Comparison of ENCODE assay signal across 30 cellular contexts in genomic region chr16:52469091-52469490, GRCh38.
"Had no signal": no experiment of that assay in that cellular context is flagged by ENCODE, and none has a peak within 500 bp of the region (broad histone marks: within the 10 kb centered on the region; RNA-seq: fewer than 3 reads in every experiment).

No MANE protein-coding gene starts in this region.

- DNase-seq: activated B cell treated with CpG ODN at 0.5 μM for 24 hours; activated CD4-positive, alpha-beta T cell treated with anti-CD3 and anti-CD28 coated beads for 48 hours; activated CD4-positive, alpha-beta T cell treated with anti-CD3 and anti-CD28 coated beads, Interleukin-2, amount 50 U/mL, for 1 hour; activated CD4-positive, alpha-beta T cell treated with anti-CD3 and anti-CD28 coated beads, Interleukin-2, amount 50 U/mL, for 48 hours; activated CD8-positive, alpha-beta memory T cell treated with anti-CD3 and anti-CD28 coated beads for 24 hours; activated CD8-positive, alpha-beta T cell treated with anti-CD3 and anti-CD28 coated beads for 36 hours; activated effector memory CD4-positive, alpha-beta T cell treated with Interleukin-2 at 50 U/mL for 16 hours; activated naive CD4-positive, alpha-beta T cell treated with anti-CD3 and anti-CD28 coated beads for 36 hours; activated naive CD8-positive, alpha-beta T cell treated with anti-CD3 and anti-CD28 coated beads for 36 hours; activated naive CD8-positive, alpha-beta T cell treated with anti-CD3 and anti-CD28 coated beads, Interleukin-2, amount 50 U/mL, for 24 hours; activated T-cell treated with anti-CD3 and anti-CD28 coated beads, Interleukin-2, amount 50 U/mL, for 4 hours; adrenal gland; amygdala; aorta; body of pancreas; caudate nucleus; cortex of kidney; dermis blood vessel endothelial cell; effector CD4-positive, alpha-beta T cell; effector memory CD8-positive, alpha-beta T cell; esophagus squamous epithelium; foreskin melanocyte; heart right ventricle; T1000; WERI-Rb-1 had no signal

- H3K27ac Mint-ChIP-seq: activated B cell treated with CpG ODN at 0.5 μM for 24 hours; activated CD8-positive, alpha-beta T cell treated with anti-CD3 and anti-CD28 coated beads for 36 hours; activated naive CD4-positive, alpha-beta T cell treated with anti-CD3 and anti-CD28 coated beads for 36 hours; activated naive CD4-positive, alpha-beta T cell treated with anti-CD3 and anti-CD28 coated beads, Interleukin-2, amount 50 U/mL, for 24 hours; activated naive CD8-positive, alpha-beta T cell treated with anti-CD3 and anti-CD28 coated beads for 36 hours; activated naive CD8-positive, alpha-beta T cell treated with anti-CD3 and anti-CD28 coated beads, Interleukin-2, amount 50 U/mL, for 24 hours; activated T-helper 17 cell treated with anti-CD3 and anti-CD28 coated beads, Interleukin-2, amount 50 U/mL, for 72 hours; effector memory CD8-positive, alpha-beta T cell; T-helper 2 cell treated with Interferon-gamma antibody and Interleukin-4, amounts not matched to agents 5 μg/mL and 100 μg/mL, for 36 hours had no signal

- H3K4me1 Mint-ChIP-seq: activated B cell treated with CpG ODN at 0.5 μM for 24 hours; activated naive CD4-positive, alpha-beta T cell treated with anti-CD3 and anti-CD28 coated beads, Interleukin-2, amount 50 U/mL, for 24 hours; activated naive CD8-positive, alpha-beta T cell treated with anti-CD3 and anti-CD28 coated beads for 36 hours; activated naive CD8-positive, alpha-beta T cell treated with anti-CD3 and anti-CD28 coated beads, Interleukin-2, amount 50 U/mL, for 24 hours; activated T-helper 17 cell treated with anti-CD3 and anti-CD28 coated beads, Interleukin-2, amount 50 U/mL, for 72 hours had no signal

- H3K4me3 ChIP-seq: adrenal gland, body of pancreas, esophagus squamous epithelium, gastroesophageal sphincter, heart right ventricle, hepatocyte had no signal

- H3K36me3 ChIP-seq: adrenal gland, esophagus squamous epithelium, gastroesophageal sphincter, heart right ventricle, WERI-Rb-1 had no signal

- H3K4me1 ChIP-seq: adrenal gland, esophagus squamous epithelium, gastroesophageal sphincter, heart right ventricle had no signal

- H3K9me3 Mint-ChIP-seq: activated B cell treated with CpG ODN at 0.5 μM for 24 hours; activated naive CD4-positive, alpha-beta T cell treated with anti-CD3 and anti-CD28 coated beads, Interleukin-2, amount 50 U/mL, for 24 hours had no signal

- H3K9me3 ChIP-seq: adrenal gland, body of pancreas, esophagus squamous epithelium, gastroesophageal sphincter had no signal

- H3K27me3 ChIP-seq: adrenal gland, body of pancreas, esophagus squamous epithelium, gastroesophageal sphincter, heart right ventricle, hepatocyte had no signal

- H3K27me3 Mint-ChIP-seq: activated B cell treated with CpG ODN at 0.5 μM for 24 hours; activated CD8-positive, alpha-beta T cell treated with anti-CD3 and anti-CD28 coated beads for 36 hours; activated naive CD4-positive, alpha-beta T cell treated with anti-CD3 and anti-CD28 coated beads, Interleukin-2, amount 50 U/mL, for 24 hours; activated naive CD8-positive, alpha-beta T cell treated with anti-CD3 and anti-CD28 coated beads for 36 hours; activated naive CD8-positive, alpha-beta T cell treated with anti-CD3 and anti-CD28 coated beads, Interleukin-2, amount 50 U/mL, for 24 hours; activated T-helper 17 cell treated with anti-CD3 and anti-CD28 coated beads, Interleukin-2, amount 50 U/mL, for 72 hours; effector memory CD8-positive, alpha-beta T cell had no signal

- H3K27ac ChIP-seq: adrenal gland, body of pancreas, esophagus squamous epithelium, gastroesophageal sphincter, heart right ventricle, WERI-Rb-1 had no signal

- H3K36me3 Mint-ChIP-seq: activated naive CD4-positive, alpha-beta T cell treated with anti-CD3 and anti-CD28 coated beads, Interleukin-2, amount 50 U/mL, for 24 hours; activated naive CD8-positive, alpha-beta T cell treated with anti-CD3 and anti-CD28 coated beads for 36 hours had no signal

- H3K4me3 Mint-ChIP-seq: activated B cell treated with CpG ODN at 0.5 μM for 24 hours; activated CD8-positive, alpha-beta T cell treated with anti-CD3 and anti-CD28 coated beads for 36 hours; activated naive CD4-positive, alpha-beta T cell treated with anti-CD3 and anti-CD28 coated beads for 36 hours; activated naive CD4-positive, alpha-beta T cell treated with anti-CD3 and anti-CD28 coated beads, Interleukin-2, amount 50 U/mL, for 24 hours; activated naive CD8-positive, alpha-beta T cell treated with anti-CD3 and anti-CD28 coated beads for 36 hours; activated naive CD8-positive, alpha-beta T cell treated with anti-CD3 and anti-CD28 coated beads, Interleukin-2, amount 50 U/mL, for 24 hours; activated T-cell treated with anti-CD3 and anti-CD28 coated beads, Interleukin-2, amount 50 U/mL, for 4 hours; activated T-helper 17 cell treated with anti-CD3 and anti-CD28 coated beads, Interleukin-2, amount 50 U/mL, for 72 hours; effector memory CD8-positive, alpha-beta T cell; T-helper 2 cell treated with Interferon-gamma antibody and Interleukin-4, amounts not matched to agents 5 μg/mL and 100 μg/mL, for 36 hours had no signal
